ENCODE assay signal across 1 cellular context in the genomic region with DNA sequence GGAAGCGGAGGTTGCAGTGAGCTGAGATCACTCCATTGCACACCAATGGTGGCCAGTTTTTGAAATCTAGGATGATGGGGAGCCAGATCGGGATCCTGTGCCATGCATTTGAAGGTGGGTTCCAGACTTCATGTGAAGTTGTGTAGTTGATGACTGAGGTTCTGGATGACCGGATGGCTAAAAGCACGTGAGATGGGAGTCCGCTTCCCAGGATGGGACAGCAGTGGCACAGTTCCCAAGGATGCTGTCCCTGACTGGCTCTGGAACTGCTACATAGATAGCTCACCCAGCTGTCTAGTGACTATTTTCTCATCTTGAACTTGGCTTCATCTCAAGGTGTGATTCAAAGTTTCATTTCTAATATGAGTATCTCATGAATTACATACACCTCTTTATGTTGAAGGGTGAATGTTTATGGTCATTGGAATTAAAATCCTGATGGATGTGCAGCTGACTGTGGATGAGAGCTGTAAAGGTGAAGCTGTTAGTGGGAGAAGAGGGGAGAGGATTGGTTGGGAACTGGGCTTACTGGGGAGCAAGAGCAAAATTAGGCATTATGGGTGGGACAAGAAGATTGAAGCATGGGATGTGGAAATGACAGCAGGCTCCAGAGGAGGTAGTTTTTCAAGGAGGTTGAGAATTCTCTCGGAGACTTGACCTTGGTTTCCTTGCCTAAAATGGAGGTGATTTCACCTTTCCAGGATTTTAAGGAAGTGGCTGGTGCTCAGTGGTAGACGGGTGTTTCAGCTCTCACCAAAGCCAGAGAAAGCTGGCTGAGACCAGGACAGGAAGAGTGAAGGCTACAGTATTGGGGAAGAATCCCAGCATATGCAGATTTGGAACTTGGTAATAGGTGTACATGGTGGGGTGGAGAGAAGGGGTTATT.
TF ChIP-seq lines count a peak whose summit lies in the region.

No MANE protein-coding gene starts in this region.

TF ChIP-seq in H1, 55 proteins besides CTCF, POLR2A, EP300 and RAD21:
- TF ChIP-seq ZNF274 (IDR thresholded peaks at IDR 0.05; ENCODE audit: borderline replicate concordance, extremely low read depth, low read length): no peak
- TF ChIP-seq POLR2AphosphoS5 (IDR thresholded peaks at IDR 0.05; ENCODE audit: low read depth, low read length): peak; percentile 64
- no peak for TF ChIP-seq KDM5A (IDR thresholded peaks at IDR 0.05; ENCODE audit: low read length)
- no peak for TF ChIP-seq SIRT6 (IDR thresholded peaks at IDR 0.05; ENCODE audit: low read length)
- TF ChIP-seq SIN3A (conservative IDR thresholded peaks at IDR 0.05 in 1 of 2, IDR thresholded peaks at IDR 0.05 in 1 of 2; ENCODE audit: low read depth in 1 of 2, low read length in 2 of 2): no peak
- TF ChIP-seq CHD1 (IDR thresholded peaks at IDR 0.05; ENCODE audit: low read depth, low read length): no peak
TF ChIP-seq in H1: peak in this region for 1.
